Comparison of ENCODE assay signal across 30 cellular contexts in the genomic region with DNA sequence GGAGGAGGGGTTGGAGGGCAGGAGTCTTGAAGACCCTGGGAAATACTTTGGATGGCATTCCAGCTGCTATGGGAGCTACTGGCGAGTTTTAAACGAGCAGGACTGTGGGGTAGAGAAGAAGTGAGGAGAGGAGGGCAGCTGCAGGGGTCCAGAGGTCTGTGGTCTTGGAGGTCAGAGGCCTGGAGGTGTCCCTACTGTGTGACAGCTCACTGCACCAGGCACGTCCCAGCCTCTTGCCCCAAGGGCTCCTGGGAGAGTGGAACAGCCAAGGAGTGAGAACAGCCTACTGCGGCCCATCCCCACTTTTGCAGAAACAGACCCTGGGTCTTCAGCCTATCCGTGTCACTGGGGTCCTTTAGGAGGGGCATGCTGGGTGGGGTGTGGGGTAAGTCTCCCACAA.
"Had no signal": no experiment of that assay in that cellular context is flagged by ENCODE, and none has a peak within 500 bp of the region (broad histone marks: within the 10 kb centered on the region; RNA-seq: fewer than 3 reads in every experiment).

No MANE protein-coding gene starts in this region.

- H3K27me3 ChIP-seq: pancreas, testis had no signal

- H3K4me3 Mint-ChIP-seq: effector memory CD8-positive, alpha-beta T cell; mesothelial cell of epicardium; type B pancreatic cell had no signal

- H3K4me2 ChIP-seq: smooth muscle cell had no signal

- H3K4me1 ChIP-seq: testis had no signal

- H3K4me3 ChIP-seq: coronary artery, esophagus squamous epithelium, heart right ventricle, left lung, mucosa of descending colon, pancreas, smooth muscle cell, stomach, testis, tibial artery had no signal

- ATAC-seq: effector memory CD8-positive, alpha-beta T cell; heart right ventricle; left cardiac atrium; left lung; mucosa of descending colon; pancreas; sciatic nerve had no signal

- H3K27me3 Mint-ChIP-seq: effector memory CD8-positive, alpha-beta T cell had no signal

- H3K9me3 ChIP-seq: esophagus squamous epithelium, heart right ventricle, left lung, mucosa of descending colon, neutrophil, pancreas, stomach, testis, tibial artery had no signal

- H3K27ac ChIP-seq: coronary artery, esophagus squamous epithelium, heart right ventricle, left lung, neutrophil, pancreas, stomach, testis, tibial artery had no signal

- FAIRE-seq: endometrium, islet of Langerhans, pancreas had no signal

- DNase-seq: effector memory CD8-positive, alpha-beta T cell; erythroblast; esophagus squamous epithelium; foreskin melanocyte; glutamatergic neuron; heart right ventricle; hippocampal formation; left cardiac atrium; left lung; mesenchymal stem cell; mucosa of descending colon; naive B cell; pancreas; stimulated activated CD4-positive, alpha-beta T cell treated with anti-CD3 and anti-CD28 coated beads, Interleukin-12 subunit alpha, Interleukin-12 subunit beta, amount 100 ng/mL, for 4 hours; stimulated activated CD4-positive, alpha-beta T cell treated with anti-CD3 and anti-CD28 coated beads, Interleukin-1b, Interleukin-23, amount 100 ng/mL, for 48 hours; stimulated activated CD4-positive, alpha-beta T cell treated with anti-CD3 and anti-CD28 coated beads, Interleukin-4, amount 100 ng/mL, for 1 hour; stimulated activated CD8-positive, alpha-beta memory T cell treated with anti-CD3 and anti-CD28 coated beads, Interleukin-4, amount 100 ng/mL, for 48 hours; stimulated activated naive CD4-positive, alpha-beta T cell treated with Interleukin-2 at 50 U/mL for 16 hours; stomach; testis; tibial artery had no signal

- H3K36me3 ChIP-seq: esophagus squamous epithelium, heart right ventricle, left lung, neutrophil, pancreas, stomach, tibial artery had no signal

- H3K27ac Mint-ChIP-seq: mesothelial cell of epicardium, nephron, type B pancreatic cell had no signal

- H3K9me3 Mint-ChIP-seq: effector memory CD8-positive, alpha-beta T cell; mesothelial cell of epicardium; naive B cell; nephron; type B pancreatic cell had no signal

- H3K36me3 Mint-ChIP-seq: mesothelial cell of epicardium, type B pancreatic cell had no signal
